In genomic region chr17:55144518-55144917, GRCh38 we compare ENCODE assay signal across 21 cellular contexts.
"Had no signal": no experiment of that assay in that cellular context is flagged by ENCODE, and none has a peak within 500 bp of the region (broad histone marks: within the 10 kb centered on the region; RNA-seq: fewer than 3 reads in every experiment).

No MANE protein-coding gene starts in this region.

- H3K4me3 ChIP-seq: breast epithelium, esophagus muscularis mucosa, mucosa of descending colon, right atrium auricular region, skin epidermis, tibial artery had no signal

- FAIRE-seq: endometrium had no signal

- ATAC-seq: activated CD8-positive, alpha-beta T cell treated with anti-CD3 and anti-CD28 coated beads for 36 hours; activated T-cell treated with anti-CD3 and anti-CD28 coated beads, Interleukin-2, amount 50 U/mL, for 72 hours; left colon; mucosa of descending colon; naive thymus-derived CD8-positive, alpha-beta T cell had no signal

- DNase-seq: activated CD4-positive, alpha-beta T cell treated with anti-CD3 and anti-CD28 coated beads for 4 hours; activated CD8-positive, alpha-beta memory T cell treated with anti-CD3 and anti-CD28 coated beads, Interleukin-2, amount 50 U/mL, for 4 hours; activated CD8-positive, alpha-beta T cell treated with anti-CD3 and anti-CD28 coated beads for 36 hours; activated naive CD4-positive, alpha-beta T cell; activated T-cell treated with anti-CD3 and anti-CD28 coated beads, Interleukin-2, amount 50 U/mL, for 72 hours; aorta; foreskin fibroblast; head of caudate nucleus; left colon; mammary epithelial cell; mucosa of descending colon; naive thymus-derived CD8-positive, alpha-beta T cell; stimulated activated CD4-positive, alpha-beta T cell treated with anti-CD3 and anti-CD28 coated beads, Interleukin-4, amount 100 ng/mL, for 4 hours; T1000; tibial artery had no signal

- H3K36me3 ChIP-seq: breast epithelium, esophagus muscularis mucosa, neutrophil, right atrium auricular region had no signal

- H3K4me1 ChIP-seq: breast epithelium, right atrium auricular region, tibial artery had no signal

- H3K9me3 ChIP-seq: breast epithelium, esophagus muscularis mucosa, mucosa of descending colon, neutrophil, right atrium auricular region, tibial artery had no signal

- H3K27me3 ChIP-seq: breast epithelium, esophagus muscularis mucosa, neutrophil, right atrium auricular region, tibial artery had no signal

- H3K27ac ChIP-seq: breast epithelium, esophagus muscularis mucosa, neutrophil, right atrium auricular region, skin epidermis, tibial artery had no signal
